10 cellular contexts compared by ENCODE assay signal in genomic region chr4:112554271-112554670, GRCh38. TPM values are rescaled to one million over a fixed set of nuclear protein-coding genes. Genes with fewer than 3 reads are reported as not detected.
"Had no signal": no experiment of that assay in that cellular context is flagged by ENCODE, and none has a peak within 500 bp of the region (broad histone marks: within the 10 kb centered on the region; RNA-seq: fewer than 3 reads in every experiment).

No MANE protein-coding gene starts in this region.

RNA-seq across cellular contexts. Expression of gene NEUROG2, which starts 38.3 kb away (rescaled TPM):
- total RNA-seq: activated B cell treated with CpG ODN at 0.5 μM for 24 hours; activated CD4-positive, alpha-beta memory T cell treated with anti-CD3 and anti-CD28 coated beads for 36 hours; activated CD4-positive, alpha-beta memory T cell treated with anti-CD3 and anti-CD28 coated beads, Interleukin-2, amount 10 ng/mL, durations not matched to agents 7 days and 5 days; activated CD4-positive, alpha-beta T cell treated with anti-CD3 and anti-CD28 coated beads, Interleukin-2, amount 10 ng/mL, durations not matched to agents 7 days and 5 days; activated CD8-positive, alpha-beta memory T cell treated with anti-CD3 and anti-CD28 coated beads for 36 hours; activated CD8-positive, alpha-beta T cell treated with anti-CD3 and anti-CD28 coated beads, Interleukin-2, amount 10 ng/mL, durations not matched to agents 7 days and 5 days; T-helper 1 cell treated with Interleukin-12 subunit alpha and Interleukin-12 subunit beta and Interleukin-4 antibody, amounts not matched to agents 30 ng/mL and 1 ng/mL, for 36 hours; T-helper 17 cell; T-helper 2 cell treated with Interferon-gamma antibody and Interleukin-4, amounts not matched to agents 100 ng/mL and 5 ng/mL, for 36 hours; WTC11 had no signal
